8 cellular contexts compared by ENCODE assay signal in the genomic region with DNA sequence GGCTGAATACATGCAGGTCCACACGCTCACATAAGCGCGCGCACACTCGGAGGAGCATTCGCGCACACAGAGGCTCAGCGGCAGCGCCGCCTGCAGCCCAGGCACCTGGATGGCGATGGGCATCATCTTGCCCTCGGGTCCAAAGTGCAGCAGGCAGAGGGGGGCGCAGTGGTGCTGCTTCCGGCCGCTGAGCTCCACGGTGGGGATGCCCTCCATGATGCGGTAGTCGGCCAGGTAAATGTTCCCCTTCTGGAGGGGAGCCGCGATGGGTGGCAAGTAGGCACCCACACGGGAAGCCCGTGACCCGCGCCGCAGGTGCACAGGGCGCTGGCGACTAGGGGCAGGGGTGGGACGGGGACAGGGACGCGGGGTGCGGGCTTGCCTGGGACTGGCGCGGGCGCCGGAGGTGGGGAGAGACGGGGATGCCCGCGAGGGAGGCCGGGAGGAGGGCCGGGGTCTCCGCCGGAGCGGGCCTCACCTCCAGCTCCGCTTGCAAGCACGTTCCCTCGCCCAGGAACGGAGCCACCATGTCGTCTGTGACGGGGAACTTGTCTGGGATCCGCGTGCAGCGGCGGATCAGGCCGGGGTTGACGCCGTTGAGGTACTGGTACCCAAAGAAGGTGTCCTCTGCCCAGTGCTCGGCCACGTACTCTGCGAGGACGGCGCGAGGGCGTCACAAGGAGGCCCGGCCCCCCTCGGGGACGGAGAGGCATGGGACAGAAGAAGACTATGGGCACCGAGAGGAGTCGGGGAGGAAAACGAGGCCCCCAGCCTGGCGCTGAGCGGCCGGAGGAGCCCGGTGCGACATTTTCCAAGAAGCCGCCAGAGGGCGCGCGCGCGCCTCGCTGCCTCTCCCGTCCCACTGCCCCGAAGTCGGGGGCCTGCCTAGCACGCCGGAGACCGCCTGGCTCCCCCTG.
DNase-seq lines count a peak whose midpoint lies in the region; TF ChIP-seq lines count a peak whose summit lies in the region.

No MANE protein-coding gene starts in this region.

- peak; percentile 62; the same call in 1 of the 2 replicates for TF ChIP-seq RAD21 in Ishikawa (IDR thresholded peaks at IDR 0.05; ENCODE audit: low read depth)

- DNase-seq in NK-92 treated with Interleukin-12 subunit alpha and Interleukin-12 subunit beta, amount 100 ng/mL, for 24 hours (lab: John Stamatoyannopoulos, UW) = peak; percentile 64
- DNase-seq in NK-92 (lab: John Stamatoyannopoulos, UW; ENCODE audit: unreplicated experiment) (no peak), SHP77 treated with DMSO at 0.1 percent for 48 hours (lab: John Stamatoyannopoulos, UW) (peak; percentile 85), activated gamma-delta T cell treated with Interleukin-2 at 50 U/mL for 16 hours (peak; percentile 74), germinal center (ENCODE audit: low spot score) (peak; percentile 87), nucleus accumbens (lab: John Stamatoyannopoulos, UW) (peak in 44 of 56 donors; percentile 8 to 78 (median 53)), superior temporal gyrus (ENCODE audit: extremely low spot score) (peak; percentile 72)

- no peak for TF ChIP-seq EP300 in Ishikawa (IDR thresholded peaks at IDR 0.05; ENCODE audit: borderline replicate concordance)

TF ChIP-seq in Ishikawa, 13 proteins besides CTCF, POLR2A, EP300 and RAD21:
- 0 out of 2 replicates have a peak, but pooled peaks have one; percentile 12 for TF ChIP-seq TCF12 (IDR thresholded peaks at IDR 0.05; ENCODE audit: low read depth)
- TF ChIP-seq, protein P1, sequence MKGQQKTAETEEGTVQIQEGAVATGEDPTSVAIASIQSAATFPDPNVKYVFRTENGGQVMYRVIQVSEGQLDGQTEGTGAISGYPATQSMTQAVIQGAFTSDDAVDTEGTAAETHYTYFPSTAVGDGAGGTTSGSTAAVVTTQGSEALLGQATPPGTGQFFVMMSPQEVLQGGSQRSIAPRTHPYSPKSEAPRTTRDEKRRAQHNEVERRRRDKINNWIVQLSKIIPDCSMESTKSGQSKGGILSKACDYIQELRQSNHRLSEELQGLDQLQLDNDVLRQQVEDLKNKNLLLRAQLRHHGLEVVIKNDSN (IDR thresholded peaks at IDR 0.05) = no peak
- TF ChIP-seq, protein P2, sequence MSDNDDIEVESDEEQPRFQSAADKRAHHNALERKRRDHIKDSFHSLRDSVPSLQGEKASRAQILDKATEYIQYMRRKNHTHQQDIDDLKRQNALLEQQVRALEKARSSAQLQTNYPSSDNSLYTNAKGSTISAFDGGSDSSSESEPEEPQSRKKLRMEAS (IDR thresholded peaks at IDR 0.05) = peak; percentile 93
- 0 out of 2 replicates have a peak, but pooled peaks have one; percentile 21 for TF ChIP-seq ZBTB7A (IDR thresholded peaks at IDR 0.05; ENCODE audit: low read depth)
- no peak for TF ChIP-seq TEAD4 (IDR thresholded peaks at IDR 0.05)
- no peak for TF ChIP-seq CEBPB (IDR thresholded peaks at IDR 0.05)
